25 cellular contexts compared by ENCODE assay signal in the genomic region with DNA sequence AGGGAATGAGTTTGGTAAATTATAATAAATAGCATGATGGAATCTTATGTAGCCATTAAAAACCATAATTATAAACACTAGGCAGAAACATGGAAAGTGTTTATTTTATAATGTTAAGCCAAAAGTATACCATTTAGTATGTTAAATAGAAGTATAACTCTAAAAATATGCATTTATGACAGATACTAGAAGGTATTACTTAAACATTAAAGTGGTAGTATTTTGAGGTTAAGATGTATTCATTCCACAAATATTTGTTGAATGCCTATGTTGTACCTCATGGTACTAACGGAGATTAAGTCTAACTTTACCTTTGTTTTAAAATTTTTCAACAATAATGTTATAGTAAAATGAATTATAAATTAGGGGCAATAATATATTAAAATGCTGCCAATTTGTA. TPM values are rescaled to one million over a fixed set of nuclear protein-coding genes. Genes with fewer than 3 reads are reported as not detected.
A peak's percentile ranks its signal among the peaks of the same experiment; 100 is the strongest.
DNase-seq lines count a peak whose midpoint lies in the region; ATAC-seq, FAIRE-seq and TF ChIP-seq lines count a peak whose summit lies in the region.
"Had no signal": no experiment of that assay in that cellular context is flagged by ENCODE, and none has a peak within 500 bp of the region (broad histone marks: within the 10 kb centered on the region; RNA-seq: fewer than 3 reads in every experiment).

No MANE protein-coding gene starts in this region.

- H3K4me1 ChIP-seq in neutrophil (ENCODE audit: control insufficient read depth in 1 of 2, insufficient read depth in 1 of 2, low read depth in 1 of 2, low read length in 1 of 2), result peaks cover 27% of the 10 kb centered on the region in 2 experiments
- no peaks in the 10 kb centered on the region for H3K4me1 ChIP-seq in body of pancreas
- H3K4me1 ChIP-seq: testis had no signal

- FAIRE-seq in RCC 7860 (lab: Jason Lieb, UNC), result peak; percentile 37

- 95 to 98% methylated on average over 1 of the region's 1 CpG for WGBS in body of pancreas, 2 donors

- H3K9me3 ChIP-seq in neutrophil (no peaks in the 10 kb centered on the region), body of pancreas (no peaks in the 10 kb centered on the region)
- H3K9me3 ChIP-seq: BE2C, HAP-1, testis had no signal

- H3K27me3 ChIP-seq in neutrophil, result no peaks in the 10 kb centered on the region
- H3K27me3 ChIP-seq in body of pancreas, result no peaks in the 10 kb centered on the region
- H3K27me3 ChIP-seq: BE2C, testis had no signal

- H3K4me3 ChIP-seq in epithelial cell of esophagus (ENCODE audit: low read length) (no peak overlapping the region), neutrophil (ENCODE audit: low read depth in 1 of 2, low read length in 1 of 2) (no peak overlapping the region), body of pancreas (no peak overlapping the region)
- H3K4me3 ChIP-seq: HAP-1, testis had no signal

- H3K27ac ChIP-seq in neutrophil (peak overlapping the region; percentile 56), body of pancreas (no peak overlapping the region)
- H3K27ac ChIP-seq: testis had no signal

- intact Hi-C loops in body of pancreas (cut with DNase I), result no loop called here

- peak; percentile 77 for DNase-seq in ELR (ENCODE audit: low read depth)
- DNase-seq in RCC 7860 (ENCODE audit: low spot score), result no peak
- peak; percentile 15 for DNase-seq in epithelial cell of esophagus (ENCODE audit: low read depth)
- no peak for DNase-seq in body of pancreas
- DNase-seq in H4 (ENCODE audit: low spot score), result no peak
- DNase-seq in foreskin melanocyte, result no peak
- DNase-seq: activated CD4-positive, alpha-beta memory T cell treated with anti-CD3 and anti-CD28 coated beads, Interleukin-2, amount 10 ng/mL, durations not matched to agents 7 days and 5 days; activated CD4-positive, alpha-beta T cell treated with anti-CD3 and anti-CD28 coated beads for 1 hour; activated CD8-positive, alpha-beta memory T cell treated with anti-CD3 and anti-CD28 coated beads, Interleukin-2, amount 50 U/mL, for 4 hours; activated naive CD4-positive, alpha-beta T cell treated with Interleukin-2 at 50 U/mL for 16 hours; BE2C; CD8-positive, alpha-beta memory T cell; cerebellar nuclear complex; midbrain; naive B cell; NCI-H1105; NCI-H1930; NCI-H524 treated with DMSO at 0.1 percent for 48 hours; posterior cingulate gyrus; right cardiac atrium; Right ventricle myocardium superior; stimulated activated CD8-positive, alpha-beta memory T cell treated with anti-CD3 and anti-CD28 coated beads, Interleukin-4, amount 100 ng/mL, for 48 hours; testis had no signal

- TF ChIP-seq POLR2A in body of pancreas (IDR thresholded peaks at IDR 0.05), result no peak

- H3K36me3 ChIP-seq in neutrophil, result no peaks in the 10 kb centered on the region
- no peaks in the 10 kb centered on the region for H3K36me3 ChIP-seq in body of pancreas (replicated peaks in 1 of 2; ENCODE audit: insufficient read depth in 1 of 2, low read depth in 2 of 2)
- H3K36me3 ChIP-seq: HAP-1 had no signal

- ATAC-seq in body of pancreas, result no peak
- ATAC-seq: right cardiac atrium had no signal

- TF ChIP-seq CTCF in epithelial cell of esophagus (IDR thresholded peaks at IDR 0.05; ENCODE audit: insufficient read depth, low read depth, low read length, missing control alignments), result no peak
- no peak for TF ChIP-seq CTCF in neutrophil (IDR thresholded peaks at IDR 0.05)
- TF ChIP-seq CTCF in body of pancreas (IDR thresholded peaks at IDR 0.05), result no peak

RNA-seq across cellular contexts. Expression of gene TTC8, which starts 24.1 kb away (rescaled TPM):
- total RNA-seq in body of pancreas, result 10 to 100 TPM; 11.2 to 16.3 TPM
- total RNA-seq in H4 (2014; rRNA removed; shearing (Covaris generic)), result 21.8 and 27.8 TPM in 2 replicates

RNA-seq across cellular contexts. Expression of gene EML5, which starts 55.8 kb away (rescaled TPM):
- 1 to 10 TPM; 2.9 to 3.3 TPM for total RNA-seq in body of pancreas
- total RNA-seq in H4 (2014; rRNA removed; shearing (Covaris generic)), result 0.43 and 0.58 TPM in 2 replicates

Comparison
In these comparisons a context has a peak if more than half of its experiments do, and no peak if none do; other contexts are left out.
1. DNase-seq: peak in ELR (single experiment) and epithelial cell of esophagus (single experiment); none in RCC 7860 (single experiment), body of pancreas (0 of 4), H4 (single experiment) and foreskin melanocyte (single experiment).